1 cellular context compared by ENCODE assay signal in genomic region chr9:123296174-123296573, GRCh38.
TF ChIP-seq lines count a peak whose summit lies in the region.

No MANE protein-coding gene starts in this region.

TF ChIP-seq in HepG2, 621 proteins besides CTCF, POLR2A, EP300 and RAD21:
- TF ChIP-seq, protein P1, sequence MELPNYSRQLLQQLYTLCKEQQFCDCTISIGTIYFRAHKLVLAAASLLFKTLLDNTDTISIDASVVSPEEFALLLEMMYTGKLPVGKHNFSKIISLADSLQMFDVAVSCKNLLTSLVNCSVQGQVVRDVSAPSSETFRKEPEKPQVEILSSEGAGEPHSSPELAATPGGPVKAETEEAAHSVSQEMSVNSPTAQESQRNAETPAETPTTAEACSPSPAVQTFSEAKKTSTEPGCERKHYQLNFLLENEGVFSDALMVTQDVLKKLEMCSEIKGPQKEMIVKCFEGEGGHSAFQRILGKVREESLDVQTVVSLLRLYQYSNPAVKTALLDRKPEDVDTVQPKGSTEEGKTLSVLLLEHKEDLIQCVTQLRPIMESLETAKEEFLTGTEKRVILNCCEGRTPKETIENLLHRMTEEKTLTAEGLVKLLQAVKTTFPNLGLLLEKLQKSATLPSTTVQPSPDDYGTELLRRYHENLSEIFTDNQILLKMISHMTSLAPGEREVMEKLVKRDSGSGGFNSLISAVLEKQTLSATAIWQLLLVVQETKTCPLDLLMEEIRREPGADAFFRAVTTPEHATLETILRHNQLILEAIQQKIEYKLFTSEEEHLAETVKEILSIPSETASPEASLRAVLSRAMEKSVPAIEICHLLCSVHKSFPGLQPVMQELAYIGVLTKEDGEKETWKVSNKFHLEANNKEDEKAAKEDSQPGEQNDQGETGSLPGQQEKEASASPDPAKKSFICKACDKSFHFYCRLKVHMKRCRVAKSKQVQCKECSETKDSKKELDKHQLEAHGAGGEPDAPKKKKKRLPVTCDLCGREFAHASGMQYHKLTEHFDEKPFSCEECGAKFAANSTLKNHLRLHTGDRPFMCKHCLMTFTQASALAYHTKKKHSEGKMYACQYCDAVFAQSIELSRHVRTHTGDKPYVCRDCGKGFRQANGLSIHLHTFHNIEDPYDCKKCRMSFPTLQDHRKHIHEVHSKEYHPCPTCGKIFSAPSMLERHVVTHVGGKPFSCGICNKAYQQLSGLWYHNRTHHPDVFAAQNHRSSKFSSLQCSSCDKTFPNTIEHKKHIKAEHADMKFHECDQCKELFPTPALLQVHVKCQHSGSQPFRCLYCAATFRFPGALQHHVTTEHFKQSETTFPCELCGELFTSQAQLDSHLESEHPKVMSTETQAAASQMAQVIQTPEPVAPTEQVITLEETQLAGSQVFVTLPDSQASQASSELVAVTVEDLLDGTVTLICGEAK (IDR thresholded peaks at IDR 0.05): no peak
- TF ChIP-seq, protein P1 (CRISPR knock-in tag; IDR thresholded peaks at IDR 0.05): no peak
- no peak for TF ChIP-seq IKZF4 (CRISPR knock-in tag; IDR thresholded peaks at IDR 0.05; ENCODE audit: borderline replicate concordance, low read depth, not compliant biosample characterization)
- TF ChIP-seq POLR2AphosphoS5 (IDR thresholded peaks at IDR 0.05; ENCODE audit: low read depth, low read length): no peak
- no peak for TF ChIP-seq KDM1A (CRISPR knock-in tag; IDR thresholded peaks at IDR 0.05)
- no peak for TF ChIP-seq MXD4 (CRISPR knock-in tag; IDR thresholded peaks at IDR 0.05)
- TF ChIP-seq TEAD2 (CRISPR knock-in tag; IDR thresholded peaks at IDR 0.05): no peak
- TF ChIP-seq ZNF883 (CRISPR knock-in tag; IDR thresholded peaks at IDR 0.05; ENCODE audit: not compliant biosample characterization): no peak
- no peak for TF ChIP-seq ZNF121 (CRISPR knock-in tag; IDR thresholded peaks at IDR 0.05)
- no peak for TF ChIP-seq NR3C1 (CRISPR knock-in tag; IDR thresholded peaks at IDR 0.05)
- no peak for TF ChIP-seq CREBL2 (CRISPR knock-in tag; IDR thresholded peaks at IDR 0.05; ENCODE audit: borderline replicate concordance)
- no peak for TF ChIP-seq AHR (CRISPR knock-in tag; IDR thresholded peaks at IDR 0.05)
- no peak for TF ChIP-seq ZNF431 (CRISPR knock-in tag; IDR thresholded peaks at IDR 0.05; ENCODE audit: borderline replicate concordance, low read depth)
- no peak for TF ChIP-seq YY1 (IDR thresholded peaks at IDR 0.05; ENCODE audit: insufficient read depth, insufficient replicate concordance, low read depth, low read length)
- no peak for TF ChIP-seq KDM2A (CRISPR knock-in tag; IDR thresholded peaks at IDR 0.05; ENCODE audit: borderline replicate concordance, low read depth)
